ENCODE assay signal across 8 cellular contexts in genomic region chr13:39612023-39612637, GRCh38. TPM values are rescaled to one million over a fixed set of nuclear protein-coding genes. Genes with fewer than 3 reads are reported as not detected.
A peak's percentile ranks its signal among the peaks of the same experiment; 100 is the strongest.
DNase-seq lines count a peak whose midpoint lies in the region; ATAC-seq, FAIRE-seq and TF ChIP-seq lines count a peak whose summit lies in the region.

No MANE protein-coding gene starts in this region.

- H4K20me1 ChIP-seq in H1 (replicated peaks in 1 of 2; ENCODE audit: control insufficient read depth in 1 of 2, insufficient read depth in 2 of 2, low read length in 2 of 2) = no peaks in the 10 kb centered on the region

- no peak for ATAC-seq in stimulated activated naive CD8-positive, alpha-beta T cell treated with anti-CD3 and anti-CD28 coated beads, Interleukin-15, Interleukin-2, amounts not matched to agents 100 U/mL and 50 U/mL, for 24 hours
- no peak for ATAC-seq in GM18867 (IDR thresholded peaks at IDR 0.05; ENCODE audit: unreplicated experiment)

- H3K14ac ChIP-seq in H1 (ENCODE audit: insufficient read length) (no peak overlapping the region), mesenchymal stem cell (ENCODE audit: low read length in 2 of 2) (no peak overlapping the region)

- WGBS in H1 (ENCODE audit: extremely low coverage in 1 of 2, insufficient coverage in 1 of 2, insufficient read length in 1 of 2, insufficient replicate concordance in 2 of 2, low coverage in 1 of 2, low lambda C conversion rate in 2 of 2, missing lambda C conversion rate in 1 of 2), 2 experiments = 62% methylated on average over 5 of the region's 5 CpGs; no CpG with 5 or more reads in 1 of the 2 experiments
- WGBS in mesenchymal stem cell = 61% methylated on average over 3 of the region's 5 CpGs

- H2AFZ ChIP-seq in H1 (ENCODE audit: low read length) (no peak overlapping the region), mesenchymal stem cell (ENCODE audit: low read depth, low read length) (no peak overlapping the region)

- H3K36me3 ChIP-seq in HEK293 (ENCODE audit: control insufficient read depth in 2 of 2, insufficient read depth in 1 of 2, low read length in 2 of 2) (no peaks in the 10 kb centered on the region), H1 (ENCODE audit: control insufficient read depth in 2 of 4, insufficient read depth in 4 of 4, low read length in 3 of 4) (no peaks in the 10 kb centered on the region), mesenchymal stem cell (ENCODE audit: control insufficient read depth in 1 of 2, insufficient read depth in 2 of 2, low read depth in 1 of 2, low read length in 2 of 2) (no peaks in the 10 kb centered on the region)

- H3K4me1 ChIP-seq in HEK293 (ENCODE audit: control insufficient read depth, insufficient read depth, low read length) (no peaks in the 10 kb centered on the region), H1 (replicated peaks in 1 of 4; ENCODE audit: control insufficient read depth in 3 of 4, insufficient read depth in 4 of 4, low read length in 3 of 4) (no peaks in the 10 kb centered on the region), mesenchymal stem cell (ENCODE audit: control insufficient read depth, insufficient read depth, low read depth, low read length) (no peaks in the 10 kb centered on the region)

- CTCF ChIA-PET in HEK293 (lab: Yijun Ruan, JAX) = interaction anchor here (0.6 to 2.7 kb wide), 45 partner anchors 9 to 737 kb away, joined by 3 to 28 read pairs (median 4); partner anchors contain the start of gene LHFPL6
- CTCF ChIA-PET in H1 (lab: Charles Lee; ENCODE audit: partially characterized antibody) = interaction anchor here (0.6 to 5.4 kb wide), 86 partner anchors 9 to 641 kb away, joined by 3 to 76 read pairs (median 4); partner anchors contain the start of gene LHFPL6

- DNase-seq in NCI-H345 treated with DMSO at 0.1 percent for 48 hours (lab: John Stamatoyannopoulos, UW; ENCODE audit: unreplicated experiment) (peak; percentile 39), H1 (ENCODE audit: low read depth in 1 of 2, low spot score in 2 of 2) (peak in 1 of 2 experiments; percentile 76), mesenchymal stem cell (peak; percentile 76)
- peak; percentile 73 for DNase-seq in activated CD4-positive, alpha-beta T cell treated with anti-CD3 and anti-CD28 coated beads for 48 hours
- peak; percentile 61 for DNase-seq in stimulated activated naive CD8-positive, alpha-beta T cell treated with anti-CD3 and anti-CD28 coated beads, Interleukin-15, Interleukin-2, amounts not matched to agents 100 U/mL and 50 U/mL, for 24 hours

- H2BK120ac ChIP-seq in H1 (replicated peaks; ENCODE audit: low read depth, low read length) (no peak overlapping the region), mesenchymal stem cell (ENCODE audit: low read depth, low read length) (no peak overlapping the region)

- POLR2A ChIA-PET in HEK293 (lab: Yijun Ruan, JAX) (no interaction called here), H1 (lab: Charles Lee; ENCODE audit: partially characterized antibody) (interaction anchor here (1.5 kb wide), 1 partner anchor 195 kb away, joined by 4 read pairs; no protein-coding TSS in a partner anchor)

- H3K4me3 ChIP-seq in HEK293 (ENCODE audit: low read depth, low read length) (no peak overlapping the region), H1 (ENCODE audit: extremely low read depth in 1 of 4, insufficient read depth in 2 of 4, low read depth in 3 of 4, low read length in 4 of 4) (no peak overlapping the region), mesenchymal stem cell (ENCODE audit: insufficient read depth in 1 of 2, low read depth in 1 of 2, low read length in 2 of 2) (no peak overlapping the region)

- H3K9me3 ChIP-seq in HEK293 (ENCODE audit: control insufficient read depth, insufficient read depth, low read depth, low read length) (no peaks in the 10 kb centered on the region), H1 (ENCODE audit: insufficient read depth in 2 of 2, low read depth in 1 of 2, low read length in 1 of 2) (no peaks in the 10 kb centered on the region), mesenchymal stem cell (ENCODE audit: control insufficient read depth, low read length) (no peaks in the 10 kb centered on the region)

- no peak overlapping the region for H3K56ac ChIP-seq in H1 (replicated peaks; ENCODE audit: insufficient read length, low read depth, low read length)

- H3K4ac ChIP-seq in H1 (replicated peaks; ENCODE audit: insufficient read length, low read depth, low read length) (no peak overlapping the region), mesenchymal stem cell (ENCODE audit: low read depth in 1 of 2, low read length in 2 of 2) (no peak overlapping the region)

- H2BK5ac ChIP-seq in H1 (ENCODE audit: low read depth, low read length) (no peak overlapping the region), mesenchymal stem cell (ENCODE audit: low read depth, low read length, poor library complexity, severe bottlenecking) (no peak overlapping the region)

- no peak for TF ChIP-seq EP300 in H1 (IDR thresholded peaks at IDR 0.05; ENCODE audit: borderline replicate concordance in 1 of 2, low read depth in 2 of 2, low read length in 2 of 2)

- no peak overlapping the region for H4K5ac ChIP-seq in H1 (ENCODE audit: insufficient read length, low read depth, low read length)

- H3K4me2 ChIP-seq in H1 (ENCODE audit: insufficient read depth in 1 of 2, low read depth in 2 of 2, low read length in 2 of 2) (no peak overlapping the region), mesenchymal stem cell (ENCODE audit: low read length, poor library complexity, severe bottlenecking) (no peak overlapping the region)

- H3K79me2 ChIP-seq in H1 (ENCODE audit: control insufficient read depth in 1 of 2, insufficient read depth in 2 of 2, low read length in 2 of 2) = no peaks in the 10 kb centered on the region

- H3K23me2 ChIP-seq in H1 (ENCODE audit: low read depth, low read length) = no peaks in the 10 kb centered on the region

- H3K23ac ChIP-seq in H1 (ENCODE audit: insufficient read length) = no peak overlapping the region
- no peak overlapping the region for H3K23ac ChIP-seq in mesenchymal stem cell (ENCODE audit: low read length in 2 of 2)

- H2BK15ac ChIP-seq in H1 (ENCODE audit: low read length) (no peak overlapping the region), mesenchymal stem cell (ENCODE audit: low read depth, poor library complexity, severe bottlenecking) (no peak overlapping the region)

- TF ChIP-seq RAD21 in H1 (IDR thresholded peaks at IDR 0.05 in 1 of 2, conservative IDR thresholded peaks at IDR 0.05 in 1 of 2; ENCODE audit: low read depth in 2 of 2, low read length in 2 of 2) = peak; percentile 78 to 82

- no peak overlapping the region for H2BK12ac ChIP-seq in H1 (ENCODE audit: low read depth, low read length)
- no peak overlapping the region for H2BK12ac ChIP-seq in mesenchymal stem cell (ENCODE audit: low read length in 2 of 2)

- H3K79me1 ChIP-seq in H1 (ENCODE audit: low read depth, low read length) = no peaks in the 10 kb centered on the region
- no peaks in the 10 kb centered on the region for H3K79me1 ChIP-seq in mesenchymal stem cell (replicated peaks; ENCODE audit: low read length, poor library complexity, severe bottlenecking)

- no peak overlapping the region for H4K91ac ChIP-seq in H1 (replicated peaks; ENCODE audit: insufficient read length, low read length)
- no peak overlapping the region for H4K91ac ChIP-seq in mesenchymal stem cell (ENCODE audit: low read length)

- H3K9ac ChIP-seq in H1 (replicated peaks in 1 of 4; ENCODE audit: extremely low read depth in 1 of 4, low read depth in 3 of 4, low read length in 3 of 4) = no peak overlapping the region
- H3K9ac ChIP-seq in mesenchymal stem cell (ENCODE audit: low read length) = no peak overlapping the region

- no peak for TF ChIP-seq POLR2A in H1 (IDR thresholded peaks at IDR 0.05; ENCODE audit: control extremely low read depth in 1 of 2, low read depth in 2 of 2, low read length in 2 of 2)

- H2AK5ac ChIP-seq in H1 (ENCODE audit: low read depth, low read length) (no peak overlapping the region), mesenchymal stem cell (ENCODE audit: low read length, severe bottlenecking) (no peak overlapping the region)

- FAIRE-seq in H1 (lab: Jason Lieb, UNC) = peak; percentile 62

- H3K27me3 ChIP-seq in H1 (replicated peaks in 1 of 4; ENCODE audit: control insufficient read depth in 3 of 4, extremely low read depth in 1 of 4, insufficient read depth in 3 of 4, low read length in 3 of 4) = no peaks in the 10 kb centered on the region
- peaks cover 0 to 4% of the 10 kb centered on the region in 2 experiments for H3K27me3 ChIP-seq in mesenchymal stem cell (ENCODE audit: control insufficient read depth in 1 of 2, insufficient read depth in 1 of 2, low read length in 2 of 2)

- no peak overlapping the region for H3K27ac ChIP-seq in C4-2B
- H3K27ac ChIP-seq in HEK293 (ENCODE audit: extremely low read depth, low read depth, low read length) = no peak overlapping the region
- H3K27ac ChIP-seq in H1 (ENCODE audit: low read depth, low read length) = no peak overlapping the region
- H3K27ac ChIP-seq in mesenchymal stem cell (ENCODE audit: low read length, poor library complexity, severe bottlenecking) = no peak overlapping the region

- TF ChIP-seq CTCF in C4-2B (conservative IDR thresholded peaks at IDR 0.05) (peak; percentile 82), HEK293 (tag by site-specific recombination; IDR thresholded peaks at IDR 0.05) (no peak), H1 (IDR thresholded peaks at IDR 0.05; ENCODE audit: control extremely low read depth in 1 of 3, insufficient read depth in 1 of 3, low read depth in 1 of 3, low read length in 3 of 3) (peak in 2 of 3 experiments; percentile 55 to 70; a peak in 2 of 4 replicates)

- no peak overlapping the region for H2BK20ac ChIP-seq in H1 (ENCODE audit: low read length)

- H4K8ac ChIP-seq in H1 (ENCODE audit: extremely low read depth, insufficient read depth, low read length) (no peak overlapping the region), mesenchymal stem cell (ENCODE audit: low read length) (no peak overlapping the region)

- H3K18ac ChIP-seq in H1 (ENCODE audit: extremely low read depth, low read length) (no peak overlapping the region), mesenchymal stem cell (ENCODE audit: low read depth in 1 of 2, low read length in 2 of 2) (no peak overlapping the region)

RNA-seq across cellular contexts. Expression of gene LHFPL6, which starts 9.1 kb away (rescaled TPM):
- total RNA-seq in H1 (2021; fragmentation: NEBNext Ultra II Directional; extraction: Animal tissue kit (Norgen Biotek cat#: 25700)) = 15.5 and 17.0 TPM in 2 replicates
- 7.6 and 7.9 TPM in 2 replicates for polyA plus RNA-seq in H1 (2011; rRNA removed)
- 13.1 TPM for polyA plus RNA-seq in H1 (2011; cell fraction: cytosol; rRNA removed)
- polyA plus RNA-seq in H1 (2011; cell fraction: nucleus; rRNA removed) = 4.7 TPM
- polyA plus RNA-seq in H1 (2012, experiment 1 of 2) = 8.0 to 16.5 TPM (median 12.7 TPM) in 4 replicates
- 1.7 TPM for polyA plus RNA-seq in H1 (2012, experiment 2 of 2)
- 7.0 TPM for polyA plus RNA-seq in H1 (2013, experiment 1 of 2)
- 9.1 TPM for polyA plus RNA-seq in H1 (2013, experiment 2 of 2)
- 10.3 and 10.5 TPM in 2 replicates for polyA minus RNA-seq in H1 (2011; rRNA and poly(A)+ RNA removed)
- polyA minus RNA-seq in H1 (2011; cell fraction: cytosol; rRNA and poly(A)+ RNA removed) = 5.7 TPM
- 12.0 TPM for polyA minus RNA-seq in H1 (2011; cell fraction: nucleus; rRNA and poly(A)+ RNA removed)
- polyA plus RNA-seq in mesenchymal stem cell (2013, experiment 1 of 2) = 49.6 TPM
- polyA plus RNA-seq in mesenchymal stem cell (2013, experiment 2 of 2) = 50.9 TPM

RNA-seq across cellular contexts. Expression of gene COG6, which starts 43.3 kb away (rescaled TPM):
- 19.2 and 22.3 TPM in 2 replicates for total RNA-seq in H1 (2021; fragmentation: NEBNext Ultra II Directional; extraction: Animal tissue kit (Norgen Biotek cat#: 25700))
- polyA plus RNA-seq in H1 (2011; rRNA removed) = 4.8 and 8.8 TPM in 2 replicates
- polyA plus RNA-seq in H1 (2011; cell fraction: cytosol; rRNA removed) = 9.5 TPM
- polyA plus RNA-seq in H1 (2011; cell fraction: nucleus; rRNA removed) = 5.0 TPM
- 9.0 to 32.5 TPM (median 10.2 TPM) in 4 replicates for polyA plus RNA-seq in H1 (2012, experiment 1 of 2)
- 0.56 TPM for polyA plus RNA-seq in H1 (2012, experiment 2 of 2)
- polyA plus RNA-seq in H1 (2013, experiment 1 of 2) = 7.5 TPM
- 7.7 TPM for polyA plus RNA-seq in H1 (2013, experiment 2 of 2)
- 9.4 and 16.8 TPM in 2 replicates for polyA minus RNA-seq in H1 (2011; rRNA and poly(A)+ RNA removed)
- polyA minus RNA-seq in H1 (2011; cell fraction: cytosol; rRNA and poly(A)+ RNA removed) = 48.9 TPM
- 24.1 TPM for polyA minus RNA-seq in H1 (2011; cell fraction: nucleus; rRNA and poly(A)+ RNA removed)
- 21.2 TPM for polyA plus RNA-seq in mesenchymal stem cell (2013, experiment 1 of 2)
- polyA plus RNA-seq in mesenchymal stem cell (2013, experiment 2 of 2) = 21.7 TPM
